ENCODE assay signal across 1 cellular context in genomic region chr10:3812141-3812540, GRCh38.
TF ChIP-seq lines count a peak whose summit lies in the region.

No MANE protein-coding gene starts in this region.

TF ChIP-seq in HCT116, 20 proteins besides CTCF, POLR2A, EP300 and RAD21 (continued from another document):
- TF ChIP-seq ZBTB33 (IDR thresholded peaks at IDR 0.05; ENCODE audit: extremely low read depth, insufficient replicate concordance, low read length) (no peak), POLR2AphosphoS5 (IDR thresholded peaks at IDR 0.05; ENCODE audit: low read depth, low read length) (no peak), ZNF274 (IDR thresholded peaks at IDR 0.05; ENCODE audit: low read depth, low read length) (no peak), CEBPB (IDR thresholded peaks at IDR 0.05; ENCODE audit: low read depth) (no peak), JUND (IDR thresholded peaks at IDR 0.05) (no peak), SP1 (IDR thresholded peaks at IDR 0.05; ENCODE audit: low read depth) (no peak), ZFX (IDR thresholded peaks at IDR 0.05) (no peak), SRF (IDR thresholded peaks at IDR 0.05; ENCODE audit: low read depth) (no peak), ELF1 (IDR thresholded peaks at IDR 0.05; ENCODE audit: borderline replicate concordance, low read depth) (no peak), SIN3A (IDR thresholded peaks at IDR 0.05; ENCODE audit: low read depth) (no peak), YY1 (IDR thresholded peaks at IDR 0.05; ENCODE audit: extremely low read depth, insufficient replicate concordance, low read depth, low read length) (no peak), FOSL1 (IDR thresholded peaks at IDR 0.05; ENCODE audit: low read depth) (no peak), MAX (IDR thresholded peaks at IDR 0.05) (no peak), CBX3 (IDR thresholded peaks at IDR 0.05; ENCODE audit: low read depth) (no peak), EGR1 (IDR thresholded peaks at IDR 0.05; ENCODE audit: low read depth) (no peak)
